ENCODE assay signal across 8 cellular contexts in genomic region chr20:32208499-32209154, GRCh38. TPM values are rescaled to one million over a fixed set of nuclear protein-coding genes. Genes with fewer than 3 reads are reported as not detected.
DNase-seq lines count a peak whose midpoint lies in the region; ATAC-seq, FAIRE-seq and TF ChIP-seq lines count a peak whose summit lies in the region.

No MANE protein-coding gene starts in this region.

- H3K9ac ChIP-seq in H9 (ENCODE audit: extremely low read depth, insufficient read length, low read length) = peak overlapping the region; percentile 40

- H3K4me3 ChIP-seq in SJCRH30 = peak overlapping the region; percentile 95
- peak overlapping the region; percentile 100 for H3K4me3 ChIP-seq in fibroblast of mammary gland (ENCODE audit: control insufficient read depth, low read depth, low read length)
- H3K4me3 ChIP-seq in gastrocnemius medialis = peak overlapping the region; percentile 76 to 97 (median 96)

- H2BK120ac ChIP-seq in H9 (ENCODE audit: low read depth, low read length, poor library complexity, severe bottlenecking) = no peak overlapping the region

- no peak overlapping the region for H3K56ac ChIP-seq in H9 (ENCODE audit: insufficient read length, low read depth, low read length)

- no peak overlapping the region for H3K23ac ChIP-seq in H9 (ENCODE audit: insufficient read length, low read depth, low read length)

- no peak overlapping the region for H4K91ac ChIP-seq in H9 (ENCODE audit: insufficient read length, low read depth, low read length)

- H3K14ac ChIP-seq in H9 (ENCODE audit: insufficient read depth, low read length) = no peak overlapping the region

- peaks cover 38 to 40% of the 10 kb centered on the region in 2 experiments for H3K4me1 Mint-ChIP-seq in H9

- DNase-seq in H9 (no peak), SJCRH30 (peak in 1 of 2 experiments; percentile 33), fibroblast of mammary gland (ENCODE audit: low read depth) (no peak), gastrocnemius medialis (no peak), H4 (ENCODE audit: low spot score) (no peak), NCI-H146 treated with DMSO at 0.1 percent for 48 hours (lab: John Stamatoyannopoulos, UW; ENCODE audit: unreplicated experiment) (no peak), H54 (ENCODE audit: insufficient read length, low spot score) (no peak)

- peaks cover 7 to 37% (median 30%) of the 10 kb centered on the region in 3 experiments; a peak in 6 of 7 replicates for H3K36me3 Mint-ChIP-seq in H9 (ENCODE audit: insufficient read depth in 1 of 3, low read depth in 3 of 3)

- H3K9me3 Mint-ChIP-seq in H9 = no peaks in the 10 kb centered on the region; a peak in 1 of 5 replicates

- TF ChIP-seq POLR2A in gastrocnemius medialis (IDR thresholded peaks at IDR 0.05) (no peak), H54 (IDR thresholded peaks at IDR 0.05; ENCODE audit: low read depth, low read length) (no peak)

- no peaks in the 10 kb centered on the region for H4K20me1 ChIP-seq in H9 (ENCODE audit: control insufficient read depth, insufficient read depth, insufficient read length)

- H3K27ac ChIP-seq in H9 (ENCODE audit: insufficient read length, low read depth, low read length) (no peak overlapping the region), SJCRH30 (no peak overlapping the region), gastrocnemius medialis (peak overlapping the region; percentile 89 to 97 (median 94))

- H3K79me2 ChIP-seq in H9 (ENCODE audit: insufficient read depth, low read length) = peaks cover 19% of the 10 kb centered on the region; the same call in 1 of the 2 replicates

- H2AFZ ChIP-seq in H9 (ENCODE audit: low read length) = no peak overlapping the region

- in situ Hi-C loops in gastrocnemius medialis (cut with MboI; ENCODE audit: low sequenced_read_pairs in 4 of 4) = loop anchor here in 1 of 4 donors (10.0 kb wide), 1 partner anchor 94 kb away; no protein-coding TSS in a partner anchor

- peaks cover 6% of the 10 kb centered on the region for H3K79me1 ChIP-seq in H9 (ENCODE audit: insufficient read depth, low read depth, low read length, poor library complexity, severe bottlenecking)

- H2BK5ac ChIP-seq in H9 (ENCODE audit: insufficient read length, low read length) = no peak overlapping the region

- intact Hi-C loops in gastrocnemius medialis (cut with DNase I; ENCODE audit: low total_unique reads) = loop anchor here (5.0 to 10.0 kb wide), 3 partner anchors 51 to 694 kb away; partner anchors contain the start of genes HM13 and KIF3B

- peak overlapping the region; percentile 87 to 90 for H3K4me3 Mint-ChIP-seq in H9

- H3T11ph ChIP-seq in H9 (ENCODE audit: low read length) = no peak overlapping the region

- TF ChIP-seq CTCF in H9 (conservative IDR thresholded peaks at IDR 0.05) (no peak), fibroblast of mammary gland (conservative IDR thresholded peaks at IDR 0.05; ENCODE audit: control insufficient read depth, insufficient read depth, low read depth, low read length) (no peak), gastrocnemius medialis (IDR thresholded peaks at IDR 0.05 in 4 of 5, conservative IDR thresholded peaks at IDR 0.05 in 1 of 5) (no peak)

- no peaks in the 10 kb centered on the region for H3K9me3 ChIP-seq in H9 (ENCODE audit: control insufficient read depth, low read depth, low read length)
- H3K9me3 ChIP-seq in SJCRH30 (replicated peaks) = no peaks in the 10 kb centered on the region
- no peaks in the 10 kb centered on the region for H3K9me3 ChIP-seq in gastrocnemius medialis

- no peaks in the 10 kb centered on the region for H3K27me3 Mint-ChIP-seq in H9 (ENCODE audit: low read depth)

- no peak overlapping the region for H2BK12ac ChIP-seq in H9 (ENCODE audit: insufficient read length, low read depth, low read length)

- FAIRE-seq in H54 (lab: Jason Lieb, UNC) = no peak

- H3K36me3 ChIP-seq in SJCRH30 (peaks cover 22% of the 10 kb centered on the region), gastrocnemius medialis (no peaks in the 10 kb centered on the region)

- no peak overlapping the region for H3K4ac ChIP-seq in H9 (ENCODE audit: low read depth, low read length)

- no peak overlapping the region for H2BK15ac ChIP-seq in H9 (ENCODE audit: low read depth, low read length)

- peak overlapping the region; percentile 59 for H3K4me2 ChIP-seq in H9 (ENCODE audit: insufficient read depth, insufficient read length, low read length)

- ATAC-seq in gastrocnemius medialis = no peak
- no peak for ATAC-seq in GM19328 (IDR thresholded peaks at IDR 0.05; ENCODE audit: unreplicated experiment)

- peak overlapping the region in 2 of 3 experiments; percentile 86 to 89; a peak in 3 of 7 replicates for H3K27ac Mint-ChIP-seq in H9

- no peaks in the 10 kb centered on the region for H3K4me1 ChIP-seq in H9 (ENCODE audit: insufficient read depth, low read length)
- peaks cover 29% of the 10 kb centered on the region for H3K4me1 ChIP-seq in SJCRH30
- peaks cover 41 to 62% of the 10 kb centered on the region in 2 donors for H3K4me1 ChIP-seq in gastrocnemius medialis

- H3K27me3 ChIP-seq in H9 (ENCODE audit: insufficient read depth, low read length) (no peaks in the 10 kb centered on the region), SJCRH30 (no peaks in the 10 kb centered on the region), gastrocnemius medialis (no peaks in the 10 kb centered on the region)

- H2BK20ac ChIP-seq in H9 (ENCODE audit: low read depth, low read length, poor library complexity, severe bottlenecking) = no peak overlapping the region

- H3K18ac ChIP-seq in H9 (ENCODE audit: insufficient read length, low read depth, low read length) = no peak overlapping the region

- no peak overlapping the region for H2AK5ac ChIP-seq in H9 (ENCODE audit: insufficient read length, low read length)

- H4K8ac ChIP-seq in H9 (replicated peaks; ENCODE audit: insufficient read length, low read depth, low read length) = no peak overlapping the region

- no peak overlapping the region for H4K5ac ChIP-seq in H9 (ENCODE audit: insufficient read length, low read depth, low read length)

- WGBS in H9 (ENCODE audit: extremely low coverage, insufficient read length, low lambda C conversion rate) = no CpG with 5 or more reads among the region's 13 CpGs

- H3K23me2 ChIP-seq in H9 (ENCODE audit: insufficient read length, low read depth, low read length, poor library complexity, severe bottlenecking) = peaks cover 10% of the 10 kb centered on the region

RNA-seq across cellular contexts. Expression of gene POFUT1, which starts 0.9 kb away (rescaled TPM):
- total RNA-seq in H9 (2021) = 39.0 and 41.2 TPM in 2 replicates
- total RNA-seq in SJCRH30 (2014; rRNA removed; shearing (Covaris generic)) = 63.0 and 66.6 TPM in 2 replicates
- 10 to 100 TPM; 15.3 to 20.7 (median 18.4) TPM for total RNA-seq in gastrocnemius medialis
- 51.5 and 51.6 TPM in 2 replicates for total RNA-seq in H4 (2014; rRNA removed; shearing (Covaris generic))

RNA-seq across cellular contexts. Expression of gene PLAGL2, which starts 1.1 kb away (rescaled TPM):
- total RNA-seq in H9 (2021) = 42.8 and 44.4 TPM in 2 replicates
- 19.7 and 21.5 TPM in 2 replicates for total RNA-seq in SJCRH30 (2014; rRNA removed; shearing (Covaris generic))
- 1 to 10 TPM; 1.4 to 6.5 (median 5.8) TPM for total RNA-seq in gastrocnemius medialis
- total RNA-seq in H4 (2014; rRNA removed; shearing (Covaris generic)) = 2.9 and 3.7 TPM in 2 replicates

Comparison
In these comparisons a context has a peak if more than half of its experiments do, and no peak if none do; other contexts are left out.
1. H3K27ac ChIP-seq: peak in gastrocnemius medialis (4 of 4); none in H9 (single experiment) and SJCRH30 (single experiment).
2. Peak in every context shown above with its lines, with median percentiles within 50 percentile points of each other: H3K4me3 ChIP-seq.